In genomic region chr11:1087279-1087960, GRCh38 we compare ENCODE assay signal across 1 cellular context.
TF ChIP-seq lines count a peak whose summit lies in the region.

No MANE protein-coding gene starts in this region.

TF ChIP-seq in SK-N-SH treated with all-trans-retinoic acid at 6 μM for 48 hours, 23 proteins besides CTCF, POLR2A, EP300 and RAD21 (continued from another document):
- TF ChIP-seq, protein P1, sequence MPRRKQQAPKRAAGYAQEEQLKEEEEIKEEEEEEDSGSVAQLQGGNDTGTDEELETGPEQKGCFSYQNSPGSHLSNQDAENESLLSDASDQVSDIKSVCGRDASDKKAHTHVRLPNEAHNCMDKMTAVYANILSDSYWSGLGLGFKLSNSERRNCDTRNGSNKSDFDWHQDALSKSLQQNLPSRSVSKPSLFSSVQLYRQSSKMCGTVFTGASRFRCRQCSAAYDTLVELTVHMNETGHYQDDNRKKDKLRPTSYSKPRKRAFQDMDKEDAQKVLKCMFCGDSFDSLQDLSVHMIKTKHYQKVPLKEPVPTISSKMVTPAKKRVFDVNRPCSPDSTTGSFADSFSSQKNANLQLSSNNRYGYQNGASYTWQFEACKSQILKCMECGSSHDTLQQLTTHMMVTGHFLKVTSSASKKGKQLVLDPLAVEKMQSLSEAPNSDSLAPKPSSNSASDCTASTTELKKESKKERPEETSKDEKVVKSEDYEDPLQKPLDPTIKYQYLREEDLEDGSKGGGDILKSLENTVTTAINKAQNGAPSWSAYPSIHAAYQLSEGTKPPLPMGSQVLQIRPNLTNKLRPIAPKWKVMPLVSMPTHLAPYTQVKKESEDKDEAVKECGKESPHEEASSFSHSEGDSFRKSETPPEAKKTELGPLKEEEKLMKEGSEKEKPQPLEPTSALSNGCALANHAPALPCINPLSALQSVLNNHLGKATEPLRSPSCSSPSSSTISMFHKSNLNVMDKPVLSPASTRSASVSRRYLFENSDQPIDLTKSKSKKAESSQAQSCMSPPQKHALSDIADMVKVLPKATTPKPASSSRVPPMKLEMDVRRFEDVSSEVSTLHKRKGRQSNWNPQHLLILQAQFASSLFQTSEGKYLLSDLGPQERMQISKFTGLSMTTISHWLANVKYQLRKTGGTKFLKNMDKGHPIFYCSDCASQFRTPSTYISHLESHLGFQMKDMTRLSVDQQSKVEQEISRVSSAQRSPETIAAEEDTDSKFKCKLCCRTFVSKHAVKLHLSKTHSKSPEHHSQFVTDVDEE (CRISPR knock-in tag; IDR thresholded peaks at IDR 0.05) = no peak
